In genomic region chr11:128692750-128693578, GRCh38 we compare ENCODE assay signal across 8 cellular contexts. TPM values are rescaled to one million over a fixed set of nuclear protein-coding genes. Genes with fewer than 3 reads are reported as not detected.
A peak's percentile ranks its signal among the peaks of the same experiment; 100 is the strongest.
DNase-seq lines count a peak whose midpoint lies in the region; ATAC-seq and TF ChIP-seq lines count a peak whose summit lies in the region.

No MANE protein-coding gene starts in this region.

- H3K4me1 Mint-ChIP-seq in activated T-cell treated with anti-CD3 and anti-CD28 coated beads, Interleukin-2, amount 50 U/mL, for 72 hours (ENCODE audit: low read depth) = peaks cover 30% of the 10 kb centered on the region
- H3K4me1 Mint-ChIP-seq in glutamatergic neuron (ENCODE audit: low read depth, unreplicated experiment) = peaks cover 4% of the 10 kb centered on the region

- peaks cover 2 to 6% of the 10 kb centered on the region in 2 donors for H3K36me3 Mint-ChIP-seq in activated T-cell treated with anti-CD3 and anti-CD28 coated beads, Interleukin-2, amount 50 U/mL, for 72 hours (ENCODE audit: insufficient read depth in 2 of 2)
- no peaks in the 10 kb centered on the region for H3K36me3 Mint-ChIP-seq in glutamatergic neuron (ENCODE audit: unreplicated experiment)

- no peaks in the 10 kb centered on the region for H3K9me3 Mint-ChIP-seq in activated T-cell treated with anti-CD3 and anti-CD28 coated beads, Interleukin-2, amount 50 U/mL, for 72 hours
- H3K9me3 Mint-ChIP-seq in glutamatergic neuron (ENCODE audit: unreplicated experiment) = no peaks in the 10 kb centered on the region

- H3K4me3 Mint-ChIP-seq in activated T-cell treated with anti-CD3 and anti-CD28 coated beads, Interleukin-2, amount 50 U/mL, for 72 hours = peak overlapping the region; percentile 92 to 95
- H3K4me3 Mint-ChIP-seq in glutamatergic neuron (ENCODE audit: unreplicated experiment) = peak overlapping the region; percentile 58

- intact Hi-C loops in psoas muscle (cut with DNase I) = no loop called here

- 1% methylated on average over 64 to 68 of the region's 68 CpGs for WGBS in psoas muscle, 3 donors

- H3K27ac ChIP-seq in psoas muscle = peak overlapping the region; percentile 56

- peaks cover 15% of the 10 kb centered on the region for H3K4me1 ChIP-seq in psoas muscle

- no peaks in the 10 kb centered on the region for H3K36me3 ChIP-seq in psoas muscle (ENCODE audit: insufficient read depth in 1 of 2, low read depth in 1 of 2)

- TF ChIP-seq CTCF in glutamatergic neuron (IDR thresholded peaks at IDR 0.05; ENCODE audit: partially characterized antibody, unreplicated experiment) = no peak
- no peak for TF ChIP-seq CTCF in psoas muscle (IDR thresholded peaks at IDR 0.05)

- peaks cover 19% of the 10 kb centered on the region for H3K27me3 Mint-ChIP-seq in activated T-cell treated with anti-CD3 and anti-CD28 coated beads, Interleukin-2, amount 50 U/mL, for 72 hours (ENCODE audit: low read depth)
- H3K27me3 Mint-ChIP-seq in glutamatergic neuron (ENCODE audit: unreplicated experiment) = peaks cover 41% of the 10 kb centered on the region

- DNase-seq in DMS53 (lab: John Stamatoyannopoulos, UW) = peak; percentile 68
- DNase-seq in activated T-cell treated with anti-CD3 and anti-CD28 coated beads, Interleukin-2, amount 50 U/mL, for 72 hours = peak; percentile 50 to 61
- peak; percentile 24 for DNase-seq in glutamatergic neuron
- DNase-seq in psoas muscle = peak; percentile 56 to 66
- no peak for DNase-seq in mucosa of gallbladder (ENCODE audit: low spot score)

- peak overlapping the region; percentile 74 for H3K4me3 ChIP-seq in psoas muscle

- ATAC-seq in HG03432 (IDR thresholded peaks at IDR 0.05; ENCODE audit: unreplicated experiment) = peak; percentile 25
- peak; percentile 34 to 37 for ATAC-seq in activated T-cell treated with anti-CD3 and anti-CD28 coated beads, Interleukin-2, amount 50 U/mL, for 72 hours (replicated peaks in 1 of 2)
- ATAC-seq in psoas muscle = peak; percentile 18 to 45 (median 28)
- no peak for ATAC-seq in HG03439 (IDR thresholded peaks at IDR 0.05; ENCODE audit: unreplicated experiment)
- no peak for ATAC-seq in GM18861 (IDR thresholded peaks at IDR 0.05; ENCODE audit: unreplicated experiment)

- peak overlapping the region; percentile 97 for H3K27ac Mint-ChIP-seq in activated T-cell treated with anti-CD3 and anti-CD28 coated beads, Interleukin-2, amount 50 U/mL, for 72 hours
- H3K27ac Mint-ChIP-seq in glutamatergic neuron (ENCODE audit: unreplicated experiment) = no peak overlapping the region

- H3K9me3 ChIP-seq in psoas muscle = no peaks in the 10 kb centered on the region

- H3K27me3 ChIP-seq in psoas muscle (ENCODE audit: insufficient read depth in 3 of 3, low read length in 2 of 3) = peaks cover 0 to 73% (median 14%) of the 10 kb centered on the region in 3 donors

RNA-seq across cellular contexts. Expression of gene FLI1, which starts 0.9 kb away (rescaled TPM):
- total RNA-seq in activated T-cell treated with anti-CD3 and anti-CD28 coated beads, Interleukin-2, amount 50 U/mL, for 72 hours = 10 to 100 TPM; 48.6 to 58.5 TPM
- not detected for total RNA-seq in glutamatergic neuron (ENCODE audit: unreplicated experiment)
- total RNA-seq in psoas muscle = 10 to 100 TPM in 3 of 4 donors, 1 to 10 TPM in 1; 8.8 to 13.1 (median 12.7) TPM
- polyA plus RNA-seq in psoas muscle = 1 to 10 TPM; 3.3 to 5.5 (median 5.2) TPM
- 20.7 TPM for total RNA-seq in mucosa of gallbladder

Comparison
In these comparisons a context has a peak if more than half of its experiments do, and no peak if none do; other contexts are left out.
1. ATAC-seq: peak in HG03432 (single experiment), activated T-cell treated with anti-CD3 and anti-CD28 coated beads, Interleukin-2, amount 50 U/mL, for 72 hours (2 of 2) and psoas muscle (4 of 4); none in HG03439 (single experiment) and GM18861 (single experiment).